Comparison of ENCODE assay signal across 9 cellular contexts in the genomic region with DNA sequence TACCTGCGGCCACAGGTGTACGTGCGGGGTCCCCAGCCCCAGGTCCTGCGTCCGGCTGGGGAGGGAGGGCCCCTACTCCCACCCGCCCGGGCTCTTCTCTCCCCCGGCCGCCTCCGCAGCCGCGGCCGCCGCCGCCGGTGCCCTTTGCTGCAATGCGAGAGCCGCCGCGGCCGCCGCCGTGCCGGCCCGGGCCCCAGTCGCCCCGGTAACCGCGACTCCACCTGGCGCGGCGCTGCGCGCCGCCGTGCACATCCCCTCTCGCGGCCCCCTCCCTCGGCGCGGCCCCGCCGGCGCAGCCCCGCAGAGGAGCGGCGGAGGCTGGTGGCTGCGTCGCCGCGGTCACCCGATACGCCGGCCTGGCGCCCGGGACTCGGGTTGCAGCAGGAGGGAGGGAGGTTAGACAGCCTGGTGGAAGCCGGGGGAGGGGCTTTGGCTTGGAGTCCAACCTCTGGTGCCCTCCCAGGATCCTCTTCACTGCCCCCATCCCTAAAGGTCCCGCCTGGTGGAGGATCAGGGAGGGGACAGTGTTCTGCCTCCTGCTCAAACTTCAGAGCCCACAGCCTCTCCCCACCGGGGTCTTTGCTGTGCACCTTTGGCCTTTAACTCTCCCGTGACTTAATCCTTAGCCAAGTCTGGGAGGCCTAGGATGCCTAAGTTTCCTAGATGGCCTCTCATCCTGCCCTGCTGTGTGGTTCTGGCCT. TPM values are rescaled to one million over a fixed set of nuclear protein-coding genes. Genes with fewer than 3 reads are reported as not detected.
DNase-seq lines count a peak whose midpoint lies in the region; ATAC-seq and TF ChIP-seq lines count a peak whose summit lies in the region.
"Had no signal": no experiment of that assay in that cellular context is flagged by ENCODE, and none has a peak within 500 bp of the region (broad histone marks: within the 10 kb centered on the region; RNA-seq: fewer than 3 reads in every experiment).

No MANE protein-coding gene starts in this region.

- TF ChIP-seq POLR2A in breast epithelium (IDR thresholded peaks at IDR 0.05): no peak
- TF ChIP-seq POLR2A in uterus (IDR thresholded peaks at IDR 0.05): no peak

- H3K4me1 ChIP-seq in breast epithelium: peaks cover 0 to 5% of the 10 kb centered on the region in 2 donors
- no peaks in the 10 kb centered on the region for H3K4me1 ChIP-seq in mucosa of descending colon (ENCODE audit: low read depth)
- peaks cover 0 to 8% of the 10 kb centered on the region in 2 donors for H3K4me1 ChIP-seq in uterus

- TF ChIP-seq CTCF in breast epithelium (IDR thresholded peaks at IDR 0.05): no peak
- TF ChIP-seq CTCF in mucosa of descending colon (IDR thresholded peaks at IDR 0.05): no peak
- TF ChIP-seq CTCF in uterus (IDR thresholded peaks at IDR 0.05): no peak

- H3K9me3 ChIP-seq in breast epithelium (no peaks in the 10 kb centered on the region), mucosa of descending colon (no peaks in the 10 kb centered on the region), uterus (no peaks in the 10 kb centered on the region)

- no peaks in the 10 kb centered on the region for H3K36me3 ChIP-seq in breast epithelium
- H3K36me3 ChIP-seq in mucosa of descending colon (ENCODE audit: low read depth): no peaks in the 10 kb centered on the region
- no peaks in the 10 kb centered on the region for H3K36me3 ChIP-seq in uterus

- ATAC-seq in mucosa of descending colon (peak; percentile 39), HG03439 (IDR thresholded peaks at IDR 0.05; ENCODE audit: unreplicated experiment) (no peak), GM21619 (IDR thresholded peaks at IDR 0.05; ENCODE audit: unreplicated experiment) (no peak), HG02798 (IDR thresholded peaks at IDR 0.05; ENCODE audit: poor library complexity, unreplicated experiment) (no peak)

- peak; percentile 59 for DNase-seq in DMS79 treated with DMSO at 0.1 percent for 48 hours (lab: John Stamatoyannopoulos, UW)
- peak; percentile 43 for DNase-seq in NCI-H128 (lab: John Stamatoyannopoulos, UW; ENCODE audit: unreplicated experiment)
- no peak for DNase-seq in breast epithelium (ENCODE audit: low spot score in 2 of 2)
- DNase-seq in mucosa of descending colon: no peak
- DNase-seq in uterus: no peak

- H3K4me3 ChIP-seq in breast epithelium (peak overlapping the region in 2 of 3 donors; percentile 49 to 68), mucosa of descending colon (no peak overlapping the region), uterus (no peak overlapping the region)

- no peak overlapping the region for H3K27ac ChIP-seq in breast epithelium
- H3K27ac ChIP-seq in uterus: no peak overlapping the region
- H3K27ac ChIP-seq: epithelial cell of prostate had no signal

- intact Hi-C loops in breast epithelium (cut with DNase I; ENCODE audit: low total_unique reads) (loop anchor here (1.0 kb wide), 1 partner anchor 21 kb away; no protein-coding TSS in a partner anchor), mucosa of descending colon (cut with DNase I, micrococcal nuclease) (no loop called here), uterus (cut with DNase I; ENCODE audit: low total_unique reads) (loop anchor here (10.0 kb wide), 1 partner anchor 92 kb away; no protein-coding TSS in a partner anchor)

- H3K27me3 ChIP-seq in breast epithelium (peaks cover 0 to 9% of the 10 kb centered on the region in 2 donors), uterus (peaks cover 7 to 16% of the 10 kb centered on the region in 2 donors)

RNA-seq across cellular contexts. Expression of a gene that starts 32.9 kb away (rescaled TPM):
- total RNA-seq in breast epithelium: 10 to 100 TPM in 1 of 3 donors, 1 to 10 TPM in 2; 4.2 to 10.8 (median 8.8) TPM
- 1 to 10 TPM; 2.3 to 7.0 (median 2.5) TPM for total RNA-seq in mucosa of descending colon
- total RNA-seq in uterus: 1 to 10 TPM in 2 of 4 donors, not detected in 2; 3.4 to 6.6 TPM

Comparison
In these comparisons a context has a peak if more than half of its experiments do, and no peak if none do; other contexts are left out.
1. DNase-seq: peak in DMS79 treated with DMSO at 0.1 percent for 48 hours (single experiment) and NCI-H128 (single experiment); none in breast epithelium (0 of 2), mucosa of descending colon (0 of 3) and uterus (0 of 2).
2. H3K4me3 ChIP-seq: peak in breast epithelium (2 of 3); none in mucosa of descending colon (single experiment) and uterus (0 of 2).
3. intact Hi-C loops: an anchor here in breast epithelium (1.0 kb wide) and uterus (10.0 kb wide); none called in mucosa of descending colon.